In genomic region chr14:77498120-77498979, GRCh38 we compare ENCODE assay signal across 8 cellular contexts. TPM values are rescaled to one million over a fixed set of nuclear protein-coding genes. Genes with fewer than 3 reads are reported as not detected.
A peak's percentile ranks its signal among the peaks of the same experiment; 100 is the strongest.
DNase-seq lines count a peak whose midpoint lies in the region; TF ChIP-seq lines count a peak whose summit lies in the region.

ISM2 (minus strand) TSS chr14:77498816; CDS start chr14:77498793, 23 bp downstream.

- H3K4me1 Mint-ChIP-seq in HFFc6 (ENCODE audit: low read depth), result no peaks in the 10 kb centered on the region
- peaks cover 6% of the 10 kb centered on the region for H3K4me1 Mint-ChIP-seq in activated T-cell treated with anti-CD3 and anti-CD28 coated beads, Interleukin-2, amount 50 U/mL, for 24 hours (ENCODE audit: low read depth)
- no peaks in the 10 kb centered on the region for H3K4me1 Mint-ChIP-seq in type B pancreatic cell (ENCODE audit: unreplicated experiment)

- peaks cover 31% of the 10 kb centered on the region for H3K27me3 ChIP-seq in neuron (ENCODE audit: insufficient read depth, low read length)

- H3K9me3 ChIP-seq in neuron (ENCODE audit: low read length), result no peaks in the 10 kb centered on the region

- H3K36me3 Mint-ChIP-seq in HFFc6 (ENCODE audit: low read depth), result peaks cover 4% of the 10 kb centered on the region
- peaks cover 3% of the 10 kb centered on the region for H3K36me3 Mint-ChIP-seq in activated T-cell treated with anti-CD3 and anti-CD28 coated beads, Interleukin-2, amount 50 U/mL, for 24 hours (ENCODE audit: low read depth)
- peaks cover 4% of the 10 kb centered on the region for H3K36me3 Mint-ChIP-seq in type B pancreatic cell

- H3K9me3 Mint-ChIP-seq in HFFc6, result peaks cover 2% of the 10 kb centered on the region; the same call in 1 of the 2 replicates
- peaks cover 4% of the 10 kb centered on the region for H3K9me3 Mint-ChIP-seq in activated T-cell treated with anti-CD3 and anti-CD28 coated beads, Interleukin-2, amount 50 U/mL, for 24 hours
- H3K9me3 Mint-ChIP-seq in type B pancreatic cell, result peaks cover 4% of the 10 kb centered on the region

- H3K4me3 ChIP-seq in GM12864 (ENCODE audit: low read depth, low read length) (peak within 1 kb of the TSS; percentile 59), fibroblast of villous mesenchyme (ENCODE audit: low read depth, low read length) (peak within 1 kb of the TSS; percentile 51), neuron (ENCODE audit: low read length) (peak within 1 kb of the TSS; percentile 47)

- H3K4me3 Mint-ChIP-seq in HFFc6 (peak within 1 kb of the TSS; percentile 47), type B pancreatic cell (peak within 1 kb of the TSS; percentile 80)
- peak within 1 kb of the TSS; percentile 60 for H3K4me3 Mint-ChIP-seq in activated T-cell treated with anti-CD3 and anti-CD28 coated beads, Interleukin-2, amount 50 U/mL, for 24 hours

- DNase-seq in GM12864 (ENCODE audit: low read depth) (no peak), HFFc6 (no peak), NCI-H2171 (lab: John Stamatoyannopoulos, UW) (peak; percentile 40), fibroblast of villous mesenchyme (ENCODE audit: low read depth) (peak; percentile 34), type B pancreatic cell (ENCODE audit: extremely low spot score, unreplicated experiment) (no peak), cerebellar cortex (ENCODE audit: low spot score) (no peak)
- DNase-seq in activated T-cell treated with anti-CD3 and anti-CD28 coated beads, Interleukin-2, amount 50 U/mL, for 24 hours, result peak; percentile 63

- peak within 1 kb of the TSS; percentile 96 for H2AFZ ChIP-seq in neuron (ENCODE audit: low read depth, low read length)

- peaks cover 9% of the 10 kb centered on the region for H3K4me1 ChIP-seq in neuron (ENCODE audit: insufficient read depth, low read length)

- no peaks in the 10 kb centered on the region for H3K36me3 ChIP-seq in neuron (ENCODE audit: insufficient read depth, low read length)

- TF ChIP-seq CTCF in GM12864 (IDR thresholded peaks at IDR 0.05; ENCODE audit: low read depth, low read length, missing control alignments) (no peak), HFFc6 (IDR thresholded peaks at IDR 0.05) (no peak), fibroblast of villous mesenchyme (IDR thresholded peaks at IDR 0.05; ENCODE audit: insufficient read depth, low read depth, low read length) (no peak), type B pancreatic cell (conservative IDR thresholded peaks at IDR 0.05) (no peak)

- H3K27ac Mint-ChIP-seq in HFFc6 (no peak within 1 kb of the TSS), type B pancreatic cell (no peak within 1 kb of the TSS)
- no peak within 1 kb of the TSS for H3K27ac Mint-ChIP-seq in activated T-cell treated with anti-CD3 and anti-CD28 coated beads, Interleukin-2, amount 50 U/mL, for 24 hours

- H3K27me3 Mint-ChIP-seq in HFFc6 (ENCODE audit: insufficient read depth), result peaks cover 23% of the 10 kb centered on the region
- peaks cover 40% of the 10 kb centered on the region for H3K27me3 Mint-ChIP-seq in activated T-cell treated with anti-CD3 and anti-CD28 coated beads, Interleukin-2, amount 50 U/mL, for 24 hours
- peaks cover 39% of the 10 kb centered on the region for H3K27me3 Mint-ChIP-seq in type B pancreatic cell

RNA-seq across cellular contexts. Expression of gene ISM2, which starts in this region (rescaled TPM):
- total RNA-seq in HFFc6 (2021; fragmentation: NEBNext Ultra II Directional; extraction: Animal tissue kit (Norgen Biotek cat#: 25700)), result under 1 TPM in 1 of 6 experiments, not detected in 5; 0.10 TPM
- under 0.01 TPM in 1 of 2 replicates, not detected in the other for total RNA-seq in fibroblast of villous mesenchyme
- total RNA-seq in type B pancreatic cell (ENCODE audit: low replicate concordance), result 0.46 and 1.2 TPM in 2 replicates

Comparison
In these comparisons a context has a peak if more than half of its experiments do, and no peak if none do; other contexts are left out.
1. Peak in DNase-seq and H3K4me3 ChIP-seq in fibroblast of villous mesenchyme; RNA of the gene not detected or under 1 TPM.
2. DNase-seq: peak in NCI-H2171 (single experiment) and activated T-cell treated with anti-CD3 and anti-CD28 coated beads, Interleukin-2, amount 50 U/mL, for 24 hours (single experiment); none in GM12864 (single experiment), HFFc6 (single experiment), type B pancreatic cell (single experiment) and cerebellar cortex (single experiment).
3. Peak in every context shown above with its lines, with median percentiles within 50 percentile points of each other: H3K4me3 ChIP-seq and H3K4me3 Mint-ChIP-seq.